ENCODE assay signal across 8 cellular contexts in genomic region chr1:42949312-42950145, GRCh38. TPM values are rescaled to one million over a fixed set of nuclear protein-coding genes. Genes with fewer than 3 reads are reported as not detected.
DNase-seq lines count a peak whose midpoint lies in the region; ATAC-seq, FAIRE-seq and TF ChIP-seq lines count a peak whose summit lies in the region.

No MANE protein-coding gene starts in this region.

- peak overlapping the region; percentile 79 to 99 (median 86) for H3K4me3 Mint-ChIP-seq in naive B cell

- peak overlapping the region; percentile 89 to 95 (median 92) for H3K27ac Mint-ChIP-seq in naive B cell

- TF ChIP-seq CTCF in GM12878 (IDR thresholded peaks at IDR 0.05 in 2 of 3, conservative IDR thresholded peaks at IDR 0.05 in 1 of 3; ENCODE audit: control insufficient read depth in 2 of 3, extremely low read depth in 1 of 3, insufficient read depth in 1 of 3, low read depth in 3 of 3, low read length in 3 of 3): no peak

- no peaks in the 10 kb centered on the region for H3K27me3 Mint-ChIP-seq in naive B cell

- peaks cover 15 to 25% of the 10 kb centered on the region in 2 experiments for H3K36me3 ChIP-seq in GM12878 (ENCODE audit: control insufficient read depth in 2 of 2, insufficient read depth in 2 of 2, low read length in 1 of 2)

- TF ChIP-seq POLR2A in GM12878 (IDR thresholded peaks at IDR 0.05; ENCODE audit: low read depth, low read length): no peak

- peaks cover 30% of the 10 kb centered on the region for H4K20me1 ChIP-seq in GM12878 (ENCODE audit: control insufficient read depth, insufficient read depth)

- SMC1A ChIA-PET in GM12878 (lab: Charles Lee; ENCODE audit: uncharacterized antibody, unreplicated experiment): interaction anchor here (0.7 to 2.2 kb wide), 7 partner anchors 8 to 289 kb away, joined by 3 to 12 read pairs (median 6); no protein-coding TSS in a partner anchor

- peak overlapping the region; percentile 52 for H3K4me3 ChIP-seq in GM12878

- DNase-seq in DMS79 (lab: John Stamatoyannopoulos, UW) (peak; percentile 43), NAMALWA (ENCODE audit: low spot score) (peak; percentile 40), GM12878 (ENCODE audit: low read depth, low spot score) (no peak), naive B cell (no peak), NCI-H774 (lab: John Stamatoyannopoulos, UW) (no peak), occipital lobe (lab: John Stamatoyannopoulos, UW) (no peak)

- peaks cover 76 to 100% (median 98%) of the 10 kb centered on the region in 3 donors for H3K4me1 Mint-ChIP-seq in naive B cell

- no peak for FAIRE-seq in GM12878 (lab: Jason Lieb, UNC)

- WGBS in GM12878 (ENCODE audit: insufficient coverage, insufficient replicate concordance, low lambda C conversion rate, missing lambda C conversion rate): 14% methylated on average over 9 of the region's 9 CpGs

- CTCF ChIA-PET in GM12878 (lab: Yijun Ruan, JAX): interaction anchor here (0.6 to 9.3 kb wide), 4 partner anchors 14 to 124 kb away, joined by 3 to 57 read pairs (median 5); no protein-coding TSS in a partner anchor

- no TSS peak for BruUV-seq in GM12878 (replicated peaks; lab: Mats Ljungman, UMichigan)

- TF ChIP-seq RAD21 in GM12878 (IDR thresholded peaks at IDR 0.05; ENCODE audit: insufficient read depth, low read depth, low read length): no peak

- intact Hi-C loops in GM12878 (cut with micrococcal nuclease; ENCODE audit: unreplicated experiment): no loop called here

- RAD21 ChIA-PET in GM12878 (lab: Charles Lee; ENCODE audit: unreplicated experiment): interaction anchor here (1.1 to 1.3 kb wide), 2 partner anchors 26 to 123 kb away, joined by 4 to 8 read pairs; no protein-coding TSS in a partner anchor

- POLR2A ChIA-PET in GM12878 (lab: Charles Lee): interaction anchor here (0.6 to 2.3 kb wide), 6 partner anchors 8 to 183 kb away, joined by 3 to 11 read pairs (median 6); no protein-coding TSS in a partner anchor

- no peak overlapping the region for H3K9ac ChIP-seq in GM12878 (ENCODE audit: control insufficient read depth, insufficient read depth, low read length)

- no peak overlapping the region for H2AFZ ChIP-seq in GM12878 (ENCODE audit: control insufficient read depth, low read depth, low read length)

- H3K9me3 ChIP-seq in GM12878 (replicated peaks; ENCODE audit: control insufficient read depth, insufficient read depth, low read length): no peaks in the 10 kb centered on the region

- H3K27ac ChIP-seq in GM12878 (ENCODE audit: control insufficient read depth, insufficient read depth): peak overlapping the region; percentile 15; the same call in 1 of the 2 replicates

- H3K36me3 Mint-ChIP-seq in naive B cell: peaks cover 12 to 16% of the 10 kb centered on the region in 2 donors

- no peaks in the 10 kb centered on the region for H3K9me3 Mint-ChIP-seq in naive B cell

- ATAC-seq in GM12878: no peak; the same call in 2 of the 3 replicates
- no peak for ATAC-seq in naive B cell (ENCODE audit: low read depth in 2 of 2)
- ATAC-seq in GM19324 (IDR thresholded peaks at IDR 0.05; ENCODE audit: low FRiP score, unreplicated experiment): no peak
- no peak for ATAC-seq in HG03439 (IDR thresholded peaks at IDR 0.05; ENCODE audit: unreplicated experiment)

- peaks cover 94% of the 10 kb centered on the region for H3K79me2 ChIP-seq in GM12878 (ENCODE audit: control insufficient read depth, insufficient read depth, low read length)

- no peak for TF ChIP-seq EP300 in GM12878 (IDR thresholded peaks at IDR 0.05; ENCODE audit: borderline replicate concordance in 1 of 2, control insufficient read depth in 1 of 2, low read depth in 2 of 2, low read length in 2 of 2)

- in situ Hi-C loops in GM12878 (cut with MboI): loop anchor here (10.0 kb wide), 1 partner anchor 885 kb away; no protein-coding TSS in a partner anchor

- H3K4me1 ChIP-seq in GM12878 (ENCODE audit: control insufficient read depth, insufficient read depth, low read length): peaks cover 77% of the 10 kb centered on the region

- peak overlapping the region; percentile 57 for H3K4me2 ChIP-seq in GM12878 (ENCODE audit: control insufficient read depth, insufficient read depth)

- H3K27me3 ChIP-seq in GM12878 (replicated peaks in 1 of 2; ENCODE audit: control insufficient read depth in 2 of 2, insufficient read depth in 2 of 2, low read length in 1 of 2): no peaks in the 10 kb centered on the region

TF ChIP-seq in GM12878, 131 proteins besides CTCF, POLR2A, EP300 and RAD21 (continues in another document):
- no peak for TF ChIP-seq SP1 (IDR thresholded peaks at IDR 0.05; ENCODE audit: low read depth, low read length)
- no peak for TF ChIP-seq USF2 (IDR thresholded peaks at IDR 0.05; ENCODE audit: borderline replicate concordance, low read depth, low read length)
- no peak for TF ChIP-seq PRDM15 (CRISPR knock-in tag; IDR thresholded peaks at IDR 0.05)
- TF ChIP-seq JUND (IDR thresholded peaks at IDR 0.05; ENCODE audit: low read depth, low read length): no peak
- no peak for TF ChIP-seq NR2C1 (IDR thresholded peaks at IDR 0.05)
- no peak for TF ChIP-seq GABPA (IDR thresholded peaks at IDR 0.05; ENCODE audit: low read depth)
- TF ChIP-seq RAD51 (IDR thresholded peaks at IDR 0.05): no peak
- no peak for TF ChIP-seq MTA3 (IDR thresholded peaks at IDR 0.05; ENCODE audit: borderline replicate concordance, low read length)
- no peak for TF ChIP-seq YY1 (IDR thresholded peaks at IDR 0.05; ENCODE audit: low read depth, low read length)

RNA-seq across cellular contexts. Expression of gene SLC2A1, which starts 9.1 kb away (rescaled TPM):
- 231 and 256 TPM in 2 replicates for total RNA-seq in GM12878 (2013; cell fraction: nucleolus; rRNA removed)
- total RNA-seq in GM12878 (2014; rRNA removed) (51.6 and 59.6 TPM in 2 replicates), GM12878 (2014; rRNA removed; fragmentation: Illumina TruSeq; extraction: Trizol) (21.1 and 21.9 TPM in 2 replicates), GM12878 (2021) (59.5 and 62.7 TPM in 2 replicates), occipital lobe (29.3 TPM)
- polyA plus RNA-seq in GM12878 (2011; ENCODE audit: low read depth): 14.2 TPM
- polyA plus RNA-seq in GM12878 (2011; rRNA removed) (24.6 and 61.0 TPM in 2 replicates), GM12878 (2014; fragmentation: Illumina TruSeq; extraction: Trizol) (19.1 and 24.0 TPM in 2 replicates), GM12878 (2014; fragmentation: Nextera tagmentation; extraction: Ambion mirVana) (1 to 10 TPM; 5.7 to 8.2 TPM), GM12878 (2014; rRNA removed) (28.7 and 29.0 TPM in 2 replicates), GM12878 (2016; fragmentation: Nextera tagmentation; extraction: Ambion mirVana) (10 to 100 TPM; 65.2 to 66.0 TPM), naive B cell (ENCODE audit: low read depth in 6 of 6) (100 to 1,000 TPM in 1 of 6 donors, 10 to 100 TPM in 5; 58.4 to 125 (median 89.7) TPM)
- polyA plus RNA-seq in GM12878 (2011; cell fraction: cytosol; rRNA removed): 65.0 and 66.9 TPM in 2 replicates
- 133 and 156 TPM in 2 replicates for polyA plus RNA-seq in GM12878 (2011; cell fraction: nucleus; rRNA removed)
- 31.0 and 72.3 TPM in 2 replicates for polyA plus RNA-seq in GM12878 (2012)
- polyA minus RNA-seq in GM12878 (2011; rRNA and poly(A)+ RNA removed): 75.2 and 106 TPM in 2 replicates
- 35.3 and 45.0 TPM in 2 replicates for polyA minus RNA-seq in GM12878 (2011; cell fraction: cytosol; rRNA and poly(A)+ RNA removed)
- polyA minus RNA-seq in GM12878 (2011; cell fraction: nucleus; rRNA and poly(A)+ RNA removed): 71.8 and 100 TPM in 2 replicates

Comparison
In these comparisons a context has a peak if more than half of its experiments do, and no peak if none do; other contexts are left out.
1. DNase-seq: peak in DMS79 (single experiment) and NAMALWA (single experiment); none in GM12878 (single experiment), naive B cell (single experiment), NCI-H774 (single experiment) and occipital lobe (single experiment).